ENCODE assay signal across 2 cellular contexts in the genomic region with DNA sequence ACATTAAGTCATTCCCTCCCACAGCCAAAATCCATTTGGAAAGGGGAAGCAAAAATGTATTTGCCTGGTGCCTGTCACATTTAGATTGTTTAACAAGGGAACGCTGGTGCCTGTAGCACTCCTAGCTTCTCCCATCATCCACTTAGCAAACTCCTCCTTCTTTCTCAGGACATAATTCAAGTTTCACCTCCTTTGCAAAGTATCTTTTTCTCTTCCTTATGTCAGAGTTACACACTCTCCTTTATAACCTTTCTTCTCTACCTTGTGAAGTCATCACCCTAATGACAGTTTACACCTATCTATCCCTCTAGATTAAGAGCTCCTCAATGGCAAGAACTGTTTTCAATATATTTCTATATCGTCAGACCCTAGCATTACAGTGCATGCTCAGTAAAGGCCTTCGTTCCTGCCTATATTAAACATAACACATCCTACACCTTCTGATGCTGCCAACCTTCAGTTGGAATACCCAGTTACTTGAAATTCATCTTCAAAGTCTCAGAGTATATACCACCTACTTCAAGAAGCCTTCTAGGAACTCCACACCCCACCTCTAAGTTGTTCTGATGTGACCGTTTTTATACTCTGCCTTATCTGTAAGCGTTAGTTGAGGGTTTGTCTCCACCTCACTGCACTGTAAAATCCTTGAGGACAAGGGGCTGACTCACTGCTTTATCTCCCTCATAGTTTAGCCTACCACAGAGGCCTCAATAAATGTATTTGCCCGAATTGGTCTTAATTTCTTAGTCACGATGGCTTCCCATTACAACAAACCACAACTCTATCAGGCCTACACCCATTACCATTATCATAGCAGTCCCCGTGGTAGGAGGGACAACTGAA.
TF ChIP-seq lines count a peak whose summit lies in the region.

No MANE protein-coding gene starts in this region.

TF ChIP-seq in IMR-90, 13 proteins besides CTCF, POLR2A, EP300 and RAD21:
- TF ChIP-seq MAFK (IDR thresholded peaks at IDR 0.05; ENCODE audit: low read depth, low read length): no peak
- no peak for TF ChIP-seq NFE2L2 (IDR thresholded peaks at IDR 0.05; ENCODE audit: low read depth, low read length)
- no peak for TF ChIP-seq MXI1 (IDR thresholded peaks at IDR 0.05; ENCODE audit: borderline replicate concordance, low read depth, low read length)
- TF ChIP-seq CEBPB (IDR thresholded peaks at IDR 0.05; ENCODE audit: low read depth, low read length): no peak
- TF ChIP-seq MAZ (IDR thresholded peaks at IDR 0.05; ENCODE audit: borderline replicate concordance, low read depth, low read length): no peak
- peak; percentile 67; the same call in 1 of the 2 replicates for TF ChIP-seq FOS (IDR thresholded peaks at IDR 0.05; ENCODE audit: low read depth, low read length)

TF ChIP-seq in GM12878, 131 proteins besides CTCF, POLR2A, EP300 and RAD21:
- no peak for TF ChIP-seq PAX5 (IDR thresholded peaks at IDR 0.05; ENCODE audit: borderline replicate concordance, low read depth, low read length)
- no peak for TF ChIP-seq JUNB (IDR thresholded peaks at IDR 0.05)
- TF ChIP-seq HDAC2 (IDR thresholded peaks at IDR 0.05): no peak
